1 cellular context compared by ENCODE assay signal in the genomic region with DNA sequence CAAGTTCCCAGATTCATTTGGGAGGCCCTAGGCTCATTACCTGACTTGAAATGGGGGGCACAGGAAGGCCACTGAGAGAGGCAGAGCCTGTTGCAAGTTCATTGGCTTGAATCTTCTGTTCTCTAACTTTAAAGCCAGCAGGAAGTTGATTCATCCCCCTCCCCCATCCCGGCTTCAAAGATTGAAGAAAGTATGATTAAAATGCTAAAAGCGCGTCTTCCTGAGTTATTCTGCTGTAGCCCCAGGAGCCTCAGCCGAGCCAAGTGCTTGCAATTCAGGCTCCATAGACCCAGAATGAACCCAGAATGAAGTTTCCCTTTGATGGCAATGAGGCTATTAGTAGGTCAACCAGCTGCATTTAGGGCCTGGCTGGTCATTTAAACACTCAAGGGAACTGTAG.
TF ChIP-seq lines count a peak whose summit lies in the region.

No MANE protein-coding gene starts in this region.

TF ChIP-seq in GM12878, 131 proteins besides CTCF, POLR2A, EP300 and RAD21:
- TF ChIP-seq POLR2AphosphoS5 (IDR thresholded peaks at IDR 0.05; ENCODE audit: low read length) (no peak), NBN (IDR thresholded peaks at IDR 0.05) (no peak)
